In the genomic region with DNA sequence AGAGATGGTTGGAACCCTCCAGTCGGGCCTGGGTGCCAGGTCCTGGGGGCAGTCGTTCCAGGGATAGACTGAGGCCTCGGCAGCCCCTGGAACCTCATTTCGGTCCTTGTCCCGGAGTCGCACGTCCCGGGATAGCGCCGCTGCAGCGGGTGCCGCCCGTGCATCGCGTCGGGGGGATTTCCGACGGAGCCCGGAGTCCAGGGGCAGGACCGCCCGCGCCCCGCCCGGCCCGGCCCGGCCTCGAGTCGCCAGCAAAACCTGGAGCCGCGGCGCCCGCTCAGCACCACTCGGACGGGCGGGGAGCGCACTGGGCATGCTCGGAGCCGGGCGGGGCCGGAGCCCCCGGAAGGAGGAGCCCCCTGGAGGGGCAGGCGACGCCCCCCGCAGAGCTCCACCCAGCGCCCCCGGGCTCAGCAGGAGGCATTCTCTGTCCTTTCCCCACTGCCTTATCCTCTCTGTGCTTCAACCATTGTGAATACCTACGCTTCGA, we compare ENCODE assay signal across 1 cellular context.
TF ChIP-seq lines count a peak whose summit lies in the region.

No MANE protein-coding gene starts in this region.

TF ChIP-seq in HepG2, 621 proteins besides CTCF, POLR2A, EP300 and RAD21 (continued from another document and continues in another):
- TF ChIP-seq, protein P1, sequence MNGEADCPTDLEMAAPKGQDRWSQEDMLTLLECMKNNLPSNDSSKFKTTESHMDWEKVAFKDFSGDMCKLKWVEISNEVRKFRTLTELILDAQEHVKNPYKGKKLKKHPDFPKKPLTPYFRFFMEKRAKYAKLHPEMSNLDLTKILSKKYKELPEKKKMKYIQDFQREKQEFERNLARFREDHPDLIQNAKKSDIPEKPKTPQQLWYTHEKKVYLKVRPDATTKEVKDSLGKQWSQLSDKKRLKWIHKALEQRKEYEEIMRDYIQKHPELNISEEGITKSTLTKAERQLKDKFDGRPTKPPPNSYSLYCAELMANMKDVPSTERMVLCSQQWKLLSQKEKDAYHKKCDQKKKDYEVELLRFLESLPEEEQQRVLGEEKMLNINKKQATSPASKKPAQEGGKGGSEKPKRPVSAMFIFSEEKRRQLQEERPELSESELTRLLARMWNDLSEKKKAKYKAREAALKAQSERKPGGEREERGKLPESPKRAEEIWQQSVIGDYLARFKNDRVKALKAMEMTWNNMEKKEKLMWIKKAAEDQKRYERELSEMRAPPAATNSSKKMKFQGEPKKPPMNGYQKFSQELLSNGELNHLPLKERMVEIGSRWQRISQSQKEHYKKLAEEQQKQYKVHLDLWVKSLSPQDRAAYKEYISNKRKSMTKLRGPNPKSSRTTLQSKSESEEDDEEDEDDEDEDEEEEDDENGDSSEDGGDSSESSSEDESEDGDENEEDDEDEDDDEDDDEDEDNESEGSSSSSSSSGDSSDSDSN (CRISPR knock-in tag; IDR thresholded peaks at IDR 0.05): peak; percentile 66
- no peak for TF ChIP-seq NFIC (IDR thresholded peaks at IDR 0.05; ENCODE audit: low read length)
- TF ChIP-seq SALL2 (CRISPR knock-in tag; IDR thresholded peaks at IDR 0.05): no peak; the same call in 1 of the 2 replicates
- no peak for TF ChIP-seq PHB2 (IDR thresholded peaks at IDR 0.05; ENCODE audit: partially characterized antibody)
- peak; percentile 27; the same call in 1 of the 2 replicates for TF ChIP-seq GFI1 (CRISPR knock-in tag; IDR thresholded peaks at IDR 0.05; ENCODE audit: borderline replicate concordance)
- TF ChIP-seq ZC3H4 (CRISPR knock-in tag; IDR thresholded peaks at IDR 0.05; ENCODE audit: borderline replicate concordance): no peak
- TF ChIP-seq ZNF10 (CRISPR knock-in tag; IDR thresholded peaks at IDR 0.05; ENCODE audit: borderline replicate concordance, low read depth): no peak
- no peak for TF ChIP-seq SNRNP70 (IDR thresholded peaks at IDR 0.05; ENCODE audit: low read depth, low read length)
- no peak for TF ChIP-seq ZNF24 (IDR thresholded peaks at IDR 0.05)
- TF ChIP-seq ZNF792 (CRISPR knock-in tag; IDR thresholded peaks at IDR 0.05): no peak
- peak; percentile 48; the same call in 1 of the 2 replicates for TF ChIP-seq ZNF501 (CRISPR knock-in tag; IDR thresholded peaks at IDR 0.05)
- TF ChIP-seq, protein P2, sequence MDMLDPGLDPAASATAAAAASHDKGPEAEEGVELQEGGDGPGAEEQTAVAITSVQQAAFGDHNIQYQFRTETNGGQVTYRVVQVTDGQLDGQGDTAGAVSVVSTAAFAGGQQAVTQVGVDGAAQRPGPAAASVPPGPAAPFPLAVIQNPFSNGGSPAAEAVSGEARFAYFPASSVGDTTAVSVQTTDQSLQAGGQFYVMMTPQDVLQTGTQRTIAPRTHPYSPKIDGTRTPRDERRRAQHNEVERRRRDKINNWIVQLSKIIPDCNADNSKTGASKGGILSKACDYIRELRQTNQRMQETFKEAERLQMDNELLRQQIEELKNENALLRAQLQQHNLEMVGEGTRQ (IDR thresholded peaks at IDR 0.05; ENCODE audit: low read depth, low read length): no peak
- TF ChIP-seq, protein P2 (CRISPR knock-in tag; IDR thresholded peaks at IDR 0.05; ENCODE audit: borderline replicate concordance): no peak
- no peak for TF ChIP-seq ZNF367 (CRISPR knock-in tag; IDR thresholded peaks at IDR 0.05; ENCODE audit: borderline replicate concordance)
- peak; percentile 49; the same call in 1 of the 2 replicates for TF ChIP-seq SOX5 (CRISPR knock-in tag; IDR thresholded peaks at IDR 0.05; ENCODE audit: borderline replicate concordance)
- TF ChIP-seq, protein P3, sequence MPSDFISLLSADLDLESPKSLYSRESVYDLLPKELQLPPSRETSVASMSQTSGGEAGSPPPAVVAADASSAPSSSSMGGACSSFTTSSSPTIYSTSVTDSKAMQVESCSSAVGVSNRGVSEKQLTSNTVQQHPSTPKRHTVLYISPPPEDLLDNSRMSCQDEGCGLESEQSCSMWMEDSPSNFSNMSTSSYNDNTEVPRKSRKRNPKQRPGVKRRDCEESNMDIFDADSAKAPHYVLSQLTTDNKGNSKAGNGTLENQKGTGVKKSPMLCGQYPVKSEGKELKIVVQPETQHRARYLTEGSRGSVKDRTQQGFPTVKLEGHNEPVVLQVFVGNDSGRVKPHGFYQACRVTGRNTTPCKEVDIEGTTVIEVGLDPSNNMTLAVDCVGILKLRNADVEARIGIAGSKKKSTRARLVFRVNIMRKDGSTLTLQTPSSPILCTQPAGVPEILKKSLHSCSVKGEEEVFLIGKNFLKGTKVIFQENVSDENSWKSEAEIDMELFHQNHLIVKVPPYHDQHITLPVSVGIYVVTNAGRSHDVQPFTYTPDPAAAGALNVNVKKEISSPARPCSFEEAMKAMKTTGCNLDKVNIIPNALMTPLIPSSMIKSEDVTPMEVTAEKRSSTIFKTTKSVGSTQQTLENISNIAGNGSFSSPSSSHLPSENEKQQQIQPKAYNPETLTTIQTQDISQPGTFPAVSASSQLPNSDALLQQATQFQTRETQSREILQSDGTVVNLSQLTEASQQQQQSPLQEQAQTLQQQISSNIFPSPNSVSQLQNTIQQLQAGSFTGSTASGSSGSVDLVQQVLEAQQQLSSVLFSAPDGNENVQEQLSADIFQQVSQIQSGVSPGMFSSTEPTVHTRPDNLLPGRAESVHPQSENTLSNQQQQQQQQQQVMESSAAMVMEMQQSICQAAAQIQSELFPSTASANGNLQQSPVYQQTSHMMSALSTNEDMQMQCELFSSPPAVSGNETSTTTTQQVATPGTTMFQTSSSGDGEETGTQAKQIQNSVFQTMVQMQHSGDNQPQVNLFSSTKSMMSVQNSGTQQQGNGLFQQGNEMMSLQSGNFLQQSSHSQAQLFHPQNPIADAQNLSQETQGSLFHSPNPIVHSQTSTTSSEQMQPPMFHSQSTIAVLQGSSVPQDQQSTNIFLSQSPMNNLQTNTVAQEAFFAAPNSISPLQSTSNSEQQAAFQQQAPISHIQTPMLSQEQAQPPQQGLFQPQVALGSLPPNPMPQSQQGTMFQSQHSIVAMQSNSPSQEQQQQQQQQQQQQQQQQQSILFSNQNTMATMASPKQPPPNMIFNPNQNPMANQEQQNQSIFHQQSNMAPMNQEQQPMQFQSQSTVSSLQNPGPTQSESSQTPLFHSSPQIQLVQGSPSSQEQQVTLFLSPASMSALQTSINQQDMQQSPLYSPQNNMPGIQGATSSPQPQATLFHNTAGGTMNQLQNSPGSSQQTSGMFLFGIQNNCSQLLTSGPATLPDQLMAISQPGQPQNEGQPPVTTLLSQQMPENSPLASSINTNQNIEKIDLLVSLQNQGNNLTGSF (CRISPR knock-in tag; IDR thresholded peaks at IDR 0.05): no peak
- TF ChIP-seq, protein P4, sequence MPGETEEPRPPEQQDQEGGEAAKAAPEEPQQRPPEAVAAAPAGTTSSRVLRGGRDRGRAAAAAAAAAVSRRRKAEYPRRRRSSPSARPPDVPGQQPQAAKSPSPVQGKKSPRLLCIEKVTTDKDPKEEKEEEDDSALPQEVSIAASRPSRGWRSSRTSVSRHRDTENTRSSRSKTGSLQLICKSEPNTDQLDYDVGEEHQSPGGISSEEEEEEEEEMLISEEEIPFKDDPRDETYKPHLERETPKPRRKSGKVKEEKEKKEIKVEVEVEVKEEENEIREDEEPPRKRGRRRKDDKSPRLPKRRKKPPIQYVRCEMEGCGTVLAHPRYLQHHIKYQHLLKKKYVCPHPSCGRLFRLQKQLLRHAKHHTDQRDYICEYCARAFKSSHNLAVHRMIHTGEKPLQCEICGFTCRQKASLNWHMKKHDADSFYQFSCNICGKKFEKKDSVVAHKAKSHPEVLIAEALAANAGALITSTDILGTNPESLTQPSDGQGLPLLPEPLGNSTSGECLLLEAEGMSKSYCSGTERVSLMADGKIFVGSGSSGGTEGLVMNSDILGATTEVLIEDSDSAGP (CRISPR knock-in tag; IDR thresholded peaks at IDR 0.05; ENCODE audit: borderline replicate concordance): peak; percentile 82; the same call in 1 of the 2 replicates
- no peak for TF ChIP-seq CBX2 (IDR thresholded peaks at IDR 0.05; ENCODE audit: low read depth, low read length)
- no peak for TF ChIP-seq CBX2 (CRISPR knock-in tag; IDR thresholded peaks at IDR 0.05; ENCODE audit: low read depth)
- no peak for TF ChIP-seq ZNF816 (CRISPR knock-in tag; IDR thresholded peaks at IDR 0.05; ENCODE audit: borderline replicate concordance)
- no peak for TF ChIP-seq SSRP1 (CRISPR knock-in tag; IDR thresholded peaks at IDR 0.05)
- TF ChIP-seq ZBTB3 (CRISPR knock-in tag; IDR thresholded peaks at IDR 0.05; ENCODE audit: borderline replicate concordance, low read depth): no peak
- TF ChIP-seq ZNF879 (CRISPR knock-in tag; IDR thresholded peaks at IDR 0.05): no peak
- peak; percentile 90 for TF ChIP-seq GABPB1 (CRISPR knock-in tag; IDR thresholded peaks at IDR 0.05)
- TF ChIP-seq IRX3 (CRISPR knock-in tag; IDR thresholded peaks at IDR 0.05; ENCODE audit: borderline replicate concordance, low read depth): no peak
- no peak for TF ChIP-seq RFX3 (CRISPR knock-in tag; IDR thresholded peaks at IDR 0.05)
- TF ChIP-seq, protein P5, sequence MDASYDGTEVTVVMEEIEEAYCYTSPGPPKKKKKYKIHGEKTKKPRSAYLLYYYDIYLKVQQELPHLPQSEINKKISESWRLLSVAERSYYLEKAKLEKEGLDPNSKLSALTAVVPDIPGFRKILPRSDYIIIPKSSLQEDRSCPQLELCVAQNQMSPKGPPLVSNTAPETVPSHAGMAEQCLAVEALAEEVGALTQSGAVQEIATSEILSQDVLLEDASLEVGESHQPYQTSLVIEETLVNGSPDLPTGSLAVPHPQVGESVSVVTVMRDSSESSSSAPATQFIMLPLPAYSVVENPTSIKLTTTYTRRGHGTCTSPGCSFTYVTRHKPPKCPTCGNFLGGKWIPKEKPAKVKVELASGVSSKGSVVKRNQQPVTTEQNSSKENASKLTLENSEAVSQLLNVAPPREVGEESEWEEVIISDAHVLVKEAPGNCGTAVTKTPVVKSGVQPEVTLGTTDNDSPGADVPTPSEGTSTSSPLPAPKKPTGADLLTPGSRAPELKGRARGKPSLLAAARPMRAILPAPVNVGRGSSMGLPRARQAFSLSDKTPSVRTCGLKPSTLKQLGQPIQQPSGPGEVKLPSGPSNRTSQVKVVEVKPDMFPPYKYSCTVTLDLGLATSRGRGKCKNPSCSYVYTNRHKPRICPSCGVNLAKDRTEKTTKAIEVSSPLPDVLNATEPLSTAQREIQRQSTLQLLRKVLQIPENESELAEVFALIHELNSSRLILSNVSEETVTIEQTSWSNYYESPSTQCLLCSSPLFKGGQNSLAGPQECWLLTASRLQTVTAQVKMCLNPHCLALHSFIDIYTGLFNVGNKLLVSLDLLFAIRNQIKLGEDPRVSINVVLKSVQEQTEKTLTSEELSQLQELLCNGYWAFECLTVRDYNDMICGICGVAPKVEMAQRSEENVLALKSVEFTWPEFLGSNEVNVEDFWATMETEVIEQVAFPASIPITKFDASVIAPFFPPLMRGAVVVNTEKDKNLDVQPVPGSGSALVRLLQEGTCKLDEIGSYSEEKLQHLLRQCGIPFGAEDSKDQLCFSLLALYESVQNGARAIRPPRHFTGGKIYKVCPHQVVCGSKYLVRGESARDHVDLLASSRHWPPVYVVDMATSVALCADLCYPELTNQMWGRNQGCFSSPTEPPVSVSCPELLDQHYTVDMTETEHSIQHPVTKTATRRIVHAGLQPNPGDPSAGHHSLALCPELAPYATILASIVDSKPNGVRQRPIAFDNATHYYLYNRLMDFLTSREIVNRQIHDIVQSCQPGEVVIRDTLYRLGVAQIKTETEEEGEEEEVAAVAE (CRISPR knock-in tag; IDR thresholded peaks at IDR 0.05; ENCODE audit: borderline replicate concordance): no peak
- no peak for TF ChIP-seq ZNF317 (CRISPR knock-in tag; IDR thresholded peaks at IDR 0.05)
- TF ChIP-seq KLF13 (CRISPR knock-in tag; IDR thresholded peaks at IDR 0.05): no peak
- TF ChIP-seq, protein P6, sequence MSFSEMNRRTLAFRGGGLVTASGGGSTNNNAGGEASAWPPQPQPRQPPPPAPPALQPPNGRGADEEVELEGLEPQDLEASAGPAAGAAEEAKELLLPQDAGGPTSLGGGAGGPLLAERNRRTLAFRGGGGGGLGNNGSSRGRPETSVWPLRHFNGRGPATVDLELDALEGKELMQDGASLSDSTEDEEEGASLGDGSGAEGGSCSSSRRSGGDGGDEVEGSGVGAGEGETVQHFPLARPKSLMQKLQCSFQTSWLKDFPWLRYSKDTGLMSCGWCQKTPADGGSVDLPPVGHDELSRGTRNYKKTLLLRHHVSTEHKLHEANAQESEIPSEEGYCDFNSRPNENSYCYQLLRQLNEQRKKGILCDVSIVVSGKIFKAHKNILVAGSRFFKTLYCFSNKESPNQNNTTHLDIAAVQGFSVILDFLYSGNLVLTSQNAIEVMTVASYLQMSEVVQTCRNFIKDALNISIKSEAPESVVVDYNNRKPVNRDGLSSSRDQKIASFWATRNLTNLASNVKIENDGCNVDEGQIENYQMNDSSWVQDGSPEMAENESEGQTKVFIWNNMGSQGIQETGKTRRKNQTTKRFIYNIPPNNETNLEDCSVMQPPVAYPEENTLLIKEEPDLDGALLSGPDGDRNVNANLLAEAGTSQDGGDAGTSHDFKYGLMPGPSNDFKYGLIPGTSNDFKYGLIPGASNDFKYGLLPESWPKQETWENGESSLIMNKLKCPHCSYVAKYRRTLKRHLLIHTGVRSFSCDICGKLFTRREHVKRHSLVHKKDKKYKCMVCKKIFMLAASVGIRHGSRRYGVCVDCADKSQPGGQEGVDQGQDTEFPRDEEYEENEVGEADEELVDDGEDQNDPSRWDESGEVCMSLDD (CRISPR knock-in tag; IDR thresholded peaks at IDR 0.05; ENCODE audit: borderline replicate concordance): no peak
- no peak for TF ChIP-seq ZNF383 (CRISPR knock-in tag; IDR thresholded peaks at IDR 0.05; ENCODE audit: borderline replicate concordance)
- peak; percentile 87 for TF ChIP-seq AKAP8 (CRISPR knock-in tag; IDR thresholded peaks at IDR 0.05)
- TF ChIP-seq, protein P7, sequence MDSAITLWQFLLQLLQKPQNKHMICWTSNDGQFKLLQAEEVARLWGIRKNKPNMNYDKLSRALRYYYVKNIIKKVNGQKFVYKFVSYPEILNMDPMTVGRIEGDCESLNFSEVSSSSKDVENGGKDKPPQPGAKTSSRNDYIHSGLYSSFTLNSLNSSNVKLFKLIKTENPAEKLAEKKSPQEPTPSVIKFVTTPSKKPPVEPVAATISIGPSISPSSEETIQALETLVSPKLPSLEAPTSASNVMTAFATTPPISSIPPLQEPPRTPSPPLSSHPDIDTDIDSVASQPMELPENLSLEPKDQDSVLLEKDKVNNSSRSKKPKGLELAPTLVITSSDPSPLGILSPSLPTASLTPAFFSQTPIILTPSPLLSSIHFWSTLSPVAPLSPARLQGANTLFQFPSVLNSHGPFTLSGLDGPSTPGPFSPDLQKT (CRISPR knock-in tag; IDR thresholded peaks at IDR 0.05; ENCODE audit: borderline replicate concordance): no peak
- no peak for TF ChIP-seq CEBPG (CRISPR knock-in tag; IDR thresholded peaks at IDR 0.05)
- no peak for TF ChIP-seq MAFK (conservative IDR thresholded peaks at IDR 0.05 in 1 of 2, IDR thresholded peaks at IDR 0.05 in 1 of 2; ENCODE audit: low read length in 2 of 2)
- no peak for TF ChIP-seq TCF7 (IDR thresholded peaks at IDR 0.05; ENCODE audit: low read depth)
- no peak for TF ChIP-seq ZKSCAN1 (IDR thresholded peaks at IDR 0.05; ENCODE audit: low read length)
- no peak for TF ChIP-seq ZNF572 (CRISPR knock-in tag; IDR thresholded peaks at IDR 0.05)
- TF ChIP-seq SRF (IDR thresholded peaks at IDR 0.05; ENCODE audit: low read depth, low read length): no peak
